In the genomic region with DNA sequence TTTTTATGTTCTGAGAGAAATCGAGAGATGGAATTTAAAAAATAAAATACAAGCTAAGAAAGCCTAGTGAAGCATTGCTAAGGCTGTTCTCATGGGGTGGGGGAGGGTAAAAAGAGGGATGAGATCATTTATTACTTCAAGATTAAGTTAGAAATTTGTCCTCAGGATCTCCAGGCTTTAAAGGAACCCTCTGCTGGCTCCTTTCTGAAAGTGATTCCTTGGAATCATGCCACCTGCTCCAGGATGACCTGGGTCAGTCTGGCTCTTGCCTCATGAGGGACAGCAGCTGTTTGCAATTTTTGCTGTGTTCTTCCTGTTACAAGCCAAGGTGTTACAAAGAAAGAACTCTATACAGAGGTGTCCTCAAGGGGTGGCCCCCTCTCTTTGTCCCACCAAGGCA, we compare ENCODE assay signal across 13 cellular contexts.
A peak's percentile ranks its signal among the peaks of the same experiment; 100 is the strongest.
DNase-seq lines count a peak whose midpoint lies in the region; TF ChIP-seq lines count a peak whose summit lies in the region.
"Had no signal": no experiment of that assay in that cellular context is flagged by ENCODE, and none has a peak within 500 bp of the region (broad histone marks: within the 10 kb centered on the region; RNA-seq: fewer than 3 reads in every experiment).

No MANE protein-coding gene starts in this region.

- H3K4me3 ChIP-seq in ascending aorta, result no peak overlapping the region
- H3K4me3 ChIP-seq: breast epithelium had no signal

- H3K9me3 ChIP-seq in ascending aorta, result no peaks in the 10 kb centered on the region
- H3K9me3 ChIP-seq: breast epithelium had no signal

- TF ChIP-seq CTCF in nephron (IDR thresholded peaks at IDR 0.05; ENCODE audit: unreplicated experiment in 3 of 3) (peak in 1 of 3 experiments; percentile 14), ascending aorta (IDR thresholded peaks at IDR 0.05) (no peak)

- no peaks in the 10 kb centered on the region for H3K27me3 Mint-ChIP-seq in nephron (ENCODE audit: low read depth)

- no peaks in the 10 kb centered on the region for H3K27me3 ChIP-seq in ascending aorta
- H3K27me3 ChIP-seq: breast epithelium had no signal

- H3K27ac ChIP-seq in ascending aorta, result peak overlapping the region in 1 of 2 donors; percentile 50

- DNase-seq in AG20443 (ENCODE audit: low spot score), result peak; percentile 55
- DNase-seq in M059J (ENCODE audit: low read depth), result peak; percentile 53
- peak; percentile 53 for DNase-seq in fibroblast of peridontal ligament (ENCODE audit: extremely low read depth)
- no peak for DNase-seq in NCI-H2107 treated with DMSO at 0.1 percent for 48 hours (lab: John Stamatoyannopoulos, UW; ENCODE audit: unreplicated experiment)
- DNase-seq in ascending aorta (ENCODE audit: low spot score in 2 of 2), result no peak
- DNase-seq in NCI-H2081 (lab: John Stamatoyannopoulos, UW), result no peak
- no peak for DNase-seq in T-helper 2 cell
- DNase-seq: activated T-cell treated with anti-CD3 and anti-CD28 coated beads, Interleukin-2, amount 50 U/mL, for 72 hours; MV-4-11; NCI-H524; SIG-M5 had no signal

- peaks cover 0 to 10% of the 10 kb centered on the region in 2 donors for H3K4me1 ChIP-seq in ascending aorta
- H3K4me1 ChIP-seq: breast epithelium had no signal

- H3K4me1 Mint-ChIP-seq in nephron, result peaks cover 16% of the 10 kb centered on the region

- H3K4me3 Mint-ChIP-seq in nephron, result peak overlapping the region in 1 of 3 experiments; percentile 19
- H3K4me3 Mint-ChIP-seq: activated T-cell treated with anti-CD3 and anti-CD28 coated beads, Interleukin-2, amount 50 U/mL, for 72 hours had no signal

- H3K27ac Mint-ChIP-seq in nephron, result peak overlapping the region; percentile 65 to 90 (median 86)
- H3K27ac Mint-ChIP-seq: activated T-cell treated with anti-CD3 and anti-CD28 coated beads, Interleukin-2, amount 50 U/mL, for 72 hours had no signal

- intact Hi-C loops in ascending aorta (cut with DNase I), result no loop called here

- H3K9me3 Mint-ChIP-seq in nephron, result peaks cover 6% of the 10 kb centered on the region
- H3K9me3 Mint-ChIP-seq: activated T-cell treated with anti-CD3 and anti-CD28 coated beads, Interleukin-2, amount 50 U/mL, for 72 hours had no signal

- no peaks in the 10 kb centered on the region for H3K36me3 Mint-ChIP-seq in nephron (ENCODE audit: low read depth)

- H3K36me3 ChIP-seq in ascending aorta, result no peaks in the 10 kb centered on the region
- H3K36me3 ChIP-seq: breast epithelium had no signal

Comparison
In these comparisons a context has a peak if more than half of its experiments do, and no peak if none do; other contexts are left out.
1. DNase-seq: peak in AG20443 (single experiment), M059J (single experiment) and fibroblast of peridontal ligament (single experiment); none in NCI-H2107 treated with DMSO at 0.1 percent for 48 hours (single experiment), ascending aorta (0 of 2), NCI-H2081 (0 of 2) and T-helper 2 cell (0 of 5).